In genomic region chr2:26043109-26043508, GRCh38 we compare ENCODE assay signal across 1 cellular context.
TF ChIP-seq lines count a peak whose summit lies in the region.

No MANE protein-coding gene starts in this region.

TF ChIP-seq in HepG2, 621 proteins besides CTCF, POLR2A, EP300 and RAD21:
- TF ChIP-seq ZNF329 (CRISPR knock-in tag; IDR thresholded peaks at IDR 0.05; ENCODE audit: low read depth) (no peak), ZNF770 (CRISPR knock-in tag; IDR thresholded peaks at IDR 0.05) (peak; percentile 63; the same call in 1 of the 2 replicates), ZMYM3 (CRISPR knock-in tag; IDR thresholded peaks at IDR 0.05) (peak; percentile 50; the same call in 1 of the 2 replicates)
